ENCODE assay signal across 22 cellular contexts in genomic region chr16:2610781-2611498, GRCh38.
DNase-seq lines count a peak whose midpoint lies in the region; ATAC-seq, FAIRE-seq and TF ChIP-seq lines count a peak whose summit lies in the region.
"Had no signal": no experiment of that assay in that cellular context is flagged by ENCODE, and none has a peak within 500 bp of the region (broad histone marks: within the 10 kb centered on the region; RNA-seq: fewer than 3 reads in every experiment).

No MANE protein-coding gene starts in this region.

- H3K36me3 ChIP-seq in H7 (replicated peaks; ENCODE audit: control insufficient read depth, insufficient read depth, low read length) (peaks cover 7% of the 10 kb centered on the region), RWPE2 (ENCODE audit: low read depth) (peaks cover 10% of the 10 kb centered on the region), HepG2 (replicated peaks in 1 of 2; ENCODE audit: control insufficient read depth in 1 of 2, insufficient read depth in 2 of 2, low read length in 2 of 2) (peaks cover 5 to 15% of the 10 kb centered on the region in 2 experiments; a peak in 4 of 5 replicates)

- intact Hi-C loops in HepG2 (cut with micrococcal nuclease; ENCODE audit: unreplicated experiment): no loop called here
- intact Hi-C loops in posterior vena cava (cut with DNase I): no loop called here

- peaks cover 4% of the 10 kb centered on the region for H3K79me2 ChIP-seq in HepG2 (ENCODE audit: insufficient read depth, low read length)

- H3K4me3 ChIP-seq in H7 (ENCODE audit: insufficient read depth, low read depth, low read length) (no peak overlapping the region), RWPE2 (ENCODE audit: severe bottlenecking) (no peak overlapping the region), HepG2 (replicated peaks in 1 of 3; ENCODE audit: insufficient read depth in 1 of 3, low read depth in 2 of 3, low read length in 3 of 3) (no peak overlapping the region)
- H3K4me3 ChIP-seq: MG63, SJSA1 had no signal

- TF ChIP-seq CTCF in RWPE2 (IDR thresholded peaks at IDR 0.05; ENCODE audit: poor library complexity, severe bottlenecking) (no peak), HepG2 (CRISPR knock-in tag; IDR thresholded peaks at IDR 0.05) (no peak)

- DNase-seq in H7 (peak; percentile 41), RWPE2 (ENCODE audit: low spot score) (peak; percentile 54), HepG2 (ENCODE audit: low spot score) (no peak), posterior vena cava (ENCODE audit: low spot score) (peak; percentile 70), NCI-H345 treated with DMSO at 0.1 percent for 48 hours (lab: John Stamatoyannopoulos, UW; ENCODE audit: unreplicated experiment) (no peak), SW480 (ENCODE audit: low spot score) (no peak)
- DNase-seq: ACHN; C1 segment of cervical spinal cord; CD8-positive, alpha-beta memory T cell; DMS79; GOT3; Karpas-422; MG63; NCI-H1048; NCI-H1436 treated with DMSO at 0.1 percent for 48 hours; NCI-H2029; NCI-H345; NCI-H526; PC-3 had no signal

- CTCF ChIA-PET in HepG2 (lab: Yijun Ruan, JAX; ENCODE audit: low intra/inter-chr PET ratio, low total read pairs): no interaction called here

- in situ Hi-C loops in HepG2 (cut with HindIII; ENCODE audit: extremely low pct_ligation_motif_present, low pct_unique_long_range_greater_than_20kb): no loop called here

- WGBS in HepG2 (ENCODE audit: low lambda C conversion rate): 95% methylated on average over 18 of the region's 29 CpGs

- no peak overlapping the region for H2AFZ ChIP-seq in HepG2 (ENCODE audit: low read length)

- no peak for TF ChIP-seq RAD21 in HepG2 (CRISPR knock-in tag; IDR thresholded peaks at IDR 0.05)

- H3K27me3 ChIP-seq in H7 (ENCODE audit: control insufficient read depth, insufficient read depth, low read length) (no peaks in the 10 kb centered on the region), RWPE2 (ENCODE audit: insufficient read depth, poor library complexity, severe bottlenecking) (no peaks in the 10 kb centered on the region), HepG2 (ENCODE audit: control insufficient read depth in 1 of 2, insufficient read depth in 2 of 2, low read length in 2 of 2) (no peaks in the 10 kb centered on the region)
- H3K27me3 ChIP-seq: MG63, SJSA1 had no signal

- FAIRE-seq in HepG2 (lab: Jason Lieb, UNC): no peak

- POLR2A ChIA-PET in HepG2 (lab: Yijun Ruan, JAX): no interaction called here

- no peak overlapping the region for H3K9ac ChIP-seq in HepG2 (ENCODE audit: insufficient read depth, low read depth, low read length)

- H3K4me1 ChIP-seq in RWPE2 (ENCODE audit: insufficient read depth, poor library complexity, severe bottlenecking) (no peaks in the 10 kb centered on the region), HepG2 (ENCODE audit: insufficient read depth, low read length) (no peaks in the 10 kb centered on the region)
- H3K4me1 ChIP-seq: SJSA1 had no signal

- TF ChIP-seq EP300 in HepG2 (IDR thresholded peaks at IDR 0.05; ENCODE audit: low read depth in 2 of 2, low read length in 2 of 2) (no peak), HepG2 (CRISPR knock-in tag; IDR thresholded peaks at IDR 0.05; ENCODE audit: borderline replicate concordance) (no peak)

- H3K27ac ChIP-seq in RWPE2 (ENCODE audit: poor library complexity, severe bottlenecking): no peak overlapping the region
- H3K27ac ChIP-seq in HepG2 (ENCODE audit: extremely low read length, insufficient read depth, low read length): no peak overlapping the region
- H3K27ac ChIP-seq: RWPE1, SJSA1 had no signal

- TF ChIP-seq POLR2A in HepG2 (IDR thresholded peaks at IDR 0.05; ENCODE audit: insufficient read depth in 1 of 2, low read depth in 2 of 2, low read length in 2 of 2): peak in 1 of 2 experiments; percentile 25; a peak in 1 of 4 replicates

- no peaks in the 10 kb centered on the region for H4K20me1 ChIP-seq in HepG2 (ENCODE audit: insufficient read depth, low read length)

- BruUV-seq in HepG2 (replicated peaks; lab: Mats Ljungman, UMichigan): TSS peak; percentile 6

- no peak for ATAC-seq in RWPE2 (ENCODE audit: low read depth)
- no peak for ATAC-seq in HepG2
- ATAC-seq in HG03520 (IDR thresholded peaks at IDR 0.05; ENCODE audit: unreplicated experiment): no peak
- ATAC-seq: PC-3 had no signal

- H3K4me2 ChIP-seq in HepG2 (ENCODE audit: low read depth, low read length): no peak overlapping the region

- no peaks in the 10 kb centered on the region for H3K9me3 ChIP-seq in RWPE2 (ENCODE audit: severe bottlenecking)
- no peaks in the 10 kb centered on the region for H3K9me3 ChIP-seq in HepG2 (ENCODE audit: low read length)
- H3K9me3 ChIP-seq: MG63, SJSA1 had no signal

TF ChIP-seq in HepG2, 621 proteins besides CTCF, POLR2A, EP300 and RAD21:
- TF ChIP-seq AGO1 (IDR thresholded peaks at IDR 0.05; ENCODE audit: low read depth, low read length, poor library complexity, severe bottlenecking): peak; percentile 29
- TF ChIP-seq ZFP36L1 (CRISPR knock-in tag; IDR thresholded peaks at IDR 0.05): no peak
- peak; percentile 8 for TF ChIP-seq AGO2 (optimal IDR thresholded peaks at IDR 0.05; ENCODE audit: low read depth, low read length)
- TF ChIP-seq GMEB2 (CRISPR knock-in tag; IDR thresholded peaks at IDR 0.05; ENCODE audit: low read depth): no peak
- TF ChIP-seq PAF1 (CRISPR knock-in tag; IDR thresholded peaks at IDR 0.05): 0 out of 2 replicates have a peak, but pooled peaks have one; percentile 19
- TF ChIP-seq SSRP1 (CRISPR knock-in tag; IDR thresholded peaks at IDR 0.05): peak; percentile 48; the same call in 1 of the 2 replicates
- no peak for TF ChIP-seq ZFP82 (CRISPR knock-in tag; IDR thresholded peaks at IDR 0.05; ENCODE audit: borderline replicate concordance)
- TF ChIP-seq TBX2 (CRISPR knock-in tag; IDR thresholded peaks at IDR 0.05; ENCODE audit: borderline replicate concordance): 0 out of 2 replicates have a peak, but pooled peaks have one; percentile 18
TF ChIP-seq in HepG2: peak in this region for 5.

Comparison
In these comparisons a context has a peak if more than half of its experiments do, and no peak if none do; other contexts are left out.
1. DNase-seq: peak in H7 (single experiment), RWPE2 (single experiment) and posterior vena cava (single experiment); none in HepG2 (single experiment), NCI-H345 treated with DMSO at 0.1 percent for 48 hours (single experiment) and SW480 (single experiment).